ENCODE assay signal across 15 cellular contexts in the genomic region with DNA sequence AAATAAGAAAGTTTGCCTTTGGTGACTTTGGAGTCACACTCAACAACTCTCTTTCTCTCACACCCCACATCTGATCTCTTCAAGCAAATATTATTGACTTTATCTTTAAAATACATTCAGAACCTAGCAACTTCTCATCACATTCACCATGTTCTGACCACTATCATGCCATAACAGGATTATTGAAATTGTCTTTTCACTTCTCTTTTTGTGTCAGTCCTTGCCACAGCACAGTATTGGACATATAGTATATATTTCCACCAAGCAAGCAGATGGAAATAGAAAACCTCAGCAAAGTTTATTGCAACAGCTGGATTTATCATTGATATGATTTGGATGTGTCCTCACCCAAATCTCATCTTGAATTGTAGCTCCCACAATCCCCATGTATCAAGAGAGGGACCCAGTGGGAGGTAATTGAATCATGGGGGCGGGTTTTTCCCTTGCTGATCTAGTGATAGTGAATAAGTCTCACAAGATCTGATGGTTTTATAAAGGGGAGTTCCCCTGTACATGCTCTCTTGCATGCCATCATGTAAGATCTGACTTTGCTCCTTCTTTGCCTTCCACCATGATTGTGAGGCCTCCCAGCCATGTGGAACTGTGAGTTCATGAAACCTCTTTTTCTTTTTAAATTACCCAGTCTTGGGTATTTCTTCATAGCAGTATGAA. TPM values are rescaled to one million over a fixed set of nuclear protein-coding genes. Genes with fewer than 3 reads are reported as not detected.
DNase-seq lines count a peak whose midpoint lies in the region; ATAC-seq and TF ChIP-seq lines count a peak whose summit lies in the region.
"Had no signal": no experiment of that assay in that cellular context is flagged by ENCODE, and none has a peak within 500 bp of the region (broad histone marks: within the 10 kb centered on the region; RNA-seq: fewer than 3 reads in every experiment).

No MANE protein-coding gene starts in this region.

- H3K36me3 ChIP-seq in left lung (no peaks in the 10 kb centered on the region), suprapubic skin (no peaks in the 10 kb centered on the region)
- H3K36me3 ChIP-seq: cardiac muscle cell, tibial artery had no signal

- no peaks in the 10 kb centered on the region for H3K27me3 ChIP-seq in left lung
- H3K27me3 ChIP-seq in suprapubic skin, result no peaks in the 10 kb centered on the region
- H3K27me3 ChIP-seq: cardiac muscle cell, tibial artery had no signal

- H3K27ac ChIP-seq in left lung (no peak overlapping the region), suprapubic skin (no peak overlapping the region)
- H3K27ac ChIP-seq: C4-2B, cardiac muscle cell, tibial artery had no signal

- no peak for TF ChIP-seq POLR2A in suprapubic skin (IDR thresholded peaks at IDR 0.05)

- peak; percentile 50 for DNase-seq in stimulated activated CD4-positive, alpha-beta T cell treated with anti-CD3 and anti-CD28 coated beads, Interleukin-1b, Interleukin-23, amount 100 ng/mL, for 48 hours
- DNase-seq in left lung, result no peak
- no peak for DNase-seq in posterior cingulate gyrus
- DNase-seq in suprapubic skin (ENCODE audit: low spot score in 2 of 2), result no peak
- no peak for DNase-seq in OCI-M2 (lab: John Stamatoyannopoulos, UW; ENCODE audit: unreplicated experiment)
- DNase-seq: KG1, NCI-H187, NCI-H526 treated with DMSO at 0.1 percent for 48 hours, retina, tibial artery had no signal

- TF ChIP-seq CTCF in left lung (IDR thresholded peaks at IDR 0.05) (no peak), suprapubic skin (IDR thresholded peaks at IDR 0.05) (no peak)

- H3K4me3 ChIP-seq in left lung, result no peak overlapping the region
- no peak overlapping the region for H3K4me3 ChIP-seq in suprapubic skin
- H3K4me3 ChIP-seq: cardiac muscle cell, tibial artery had no signal

- WGBS in suprapubic skin, result 94% methylated on average over 1 of the region's 1 CpG

- no peak for TF ChIP-seq EP300 in suprapubic skin (IDR thresholded peaks at IDR 0.05)

- H3K4me1 ChIP-seq in left lung (peaks cover 0 to 3% of the 10 kb centered on the region in 2 donors), suprapubic skin (no peaks in the 10 kb centered on the region)
- H3K4me1 ChIP-seq: tibial artery had no signal

- intact Hi-C loops in left lung (cut with DNase I), result no loop called here
- intact Hi-C loops in posterior cingulate gyrus (cut with DNase I), result no loop called here

- ATAC-seq in GM18519 (IDR thresholded peaks at IDR 0.05; ENCODE audit: low FRiP score, unreplicated experiment) (peak; percentile 58), GM19463 (IDR thresholded peaks at IDR 0.05; ENCODE audit: unreplicated experiment) (peak; percentile 52), HG03378 (IDR thresholded peaks at IDR 0.05; ENCODE audit: unreplicated experiment) (peak; percentile 71), left lung (no peak)

- no peaks in the 10 kb centered on the region for H3K9me3 ChIP-seq in left lung
- H3K9me3 ChIP-seq in suprapubic skin, result no peaks in the 10 kb centered on the region
- H3K9me3 ChIP-seq: tibial artery had no signal

RNA-seq across cellular contexts. Expression of gene ITGA1, which starts 26.9 kb away (rescaled TPM):
- 100 to 1,000 TPM in 1 of 2 donors, 10 to 100 TPM in 1; 87.5 to 127 TPM for total RNA-seq in left lung
- 1 to 10 TPM; 2.4 to 9.8 (median 5.9) TPM for total RNA-seq in suprapubic skin

RNA-seq across cellular contexts. Expression of gene PELO, which starts 26.9 kb away (rescaled TPM):
- total RNA-seq in left lung, result 10 to 100 TPM; 40.9 to 47.6 TPM
- 10 to 100 TPM in 3 of 4 donors, 1 to 10 TPM in 1; 9.8 to 17.5 (median 11.2) TPM for total RNA-seq in suprapubic skin

Comparison
In these comparisons a context has a peak if more than half of its experiments do, and no peak if none do; other contexts are left out.
1. RNA of gene ITGA1, which starts 26.9 kb away (total RNA-seq): 87.5 to 127 TPM in left lung; 2.4 to 9.8 TPM in suprapubic skin; every median in the first group is over 4 times any median in the second.